Comparison of ENCODE assay signal across 25 cellular contexts in genomic region chrX:18461431-18461830, GRCh38.
"Had no signal": no experiment of that assay in that cellular context is flagged by ENCODE, and none has a peak within 500 bp of the region (broad histone marks: within the 10 kb centered on the region; RNA-seq: fewer than 3 reads in every experiment).

No MANE protein-coding gene starts in this region.

- H3K27me3 ChIP-seq: esophagus muscularis mucosa, heart right ventricle, neural progenitor cell, tibial artery had no signal

- FAIRE-seq: keratinocyte had no signal

- H2AFZ ChIP-seq: neural progenitor cell had no signal

- H3K4me3 Mint-ChIP-seq: activated B cell treated with CpG ODN at 0.5 μM for 24 hours; activated CD4-positive, alpha-beta memory T cell treated with anti-CD3 and anti-CD28 coated beads for 36 hours; activated CD4-positive, alpha-beta T cell treated with anti-CD3 and anti-CD28 coated beads for 36 hours; activated naive CD8-positive, alpha-beta T cell treated with anti-CD3 and anti-CD28 coated beads, Interleukin-2, amount 50 U/mL, for 24 hours; brain; mesothelial cell of epicardium; naive thymus-derived CD8-positive, alpha-beta T cell; neural progenitor cell; stimulated activated naive CD8-positive, alpha-beta T cell treated with anti-CD3 and anti-CD28 coated beads, Interleukin-15, Interleukin-2, amounts not matched to agents 100 ng/mL and 50 ng/mL, for 24 hours; T-helper 1 cell treated with Interleukin-12 subunit alpha and Interleukin-12 subunit beta and Interleukin-4 antibody, amounts not matched to agents 30 μg/mL and 1 μg/mL, for 36 hours had no signal

- H3K9ac ChIP-seq: neural progenitor cell had no signal

- H3K27ac ChIP-seq: esophagus muscularis mucosa, heart right ventricle, lower lobe of right lung, neural progenitor cell, tibial artery had no signal

- DNase-seq: activated B cell treated with CpG ODN at 0.5 μM for 24 hours; activated CD4-positive, alpha-beta memory T cell treated with anti-CD3 and anti-CD28 coated beads for 36 hours; activated CD4-positive, alpha-beta T cell treated with anti-CD3 and anti-CD28 coated beads for 36 hours; activated effector memory CD4-positive, alpha-beta T cell treated with Interleukin-2 at 50 U/mL for 16 hours; activated naive CD4-positive, alpha-beta T cell treated with anti-CD3 and anti-CD28 coated beads, Interleukin-2, amount 50 U/mL, for 16 hours; activated naive CD8-positive, alpha-beta T cell treated with anti-CD3 and anti-CD28 coated beads, Interleukin-2, amount 50 U/mL, for 24 hours; activated T-cell treated with anti-CD3 and anti-CD28 coated beads, Interleukin-2, amount 50 U/mL, for 48 hours; central memory CD4-positive, alpha-beta T cell; effector memory CD4-positive, alpha-beta T cell; heart right ventricle; left colon; lower lobe of right lung; naive thymus-derived CD8-positive, alpha-beta T cell; retina; stimulated activated CD4-positive, alpha-beta T cell treated with anti-CD3 and anti-CD28 coated beads, Interleukin-12 subunit alpha, Interleukin-12 subunit beta, amount 100 ng/mL, for 4 hours; substantia nigra; T1000; tibial artery had no signal

- H3K4me3 ChIP-seq: esophagus muscularis mucosa, heart right ventricle, lower lobe of right lung, neural progenitor cell, tibial artery had no signal

- H3K27me3 Mint-ChIP-seq: activated B cell treated with CpG ODN at 0.5 μM for 24 hours; activated CD4-positive, alpha-beta memory T cell treated with anti-CD3 and anti-CD28 coated beads for 36 hours; activated CD4-positive, alpha-beta T cell treated with anti-CD3 and anti-CD28 coated beads for 36 hours; activated naive CD8-positive, alpha-beta T cell treated with anti-CD3 and anti-CD28 coated beads, Interleukin-2, amount 50 U/mL, for 24 hours; brain; naive thymus-derived CD8-positive, alpha-beta T cell; stimulated activated naive CD8-positive, alpha-beta T cell treated with anti-CD3 and anti-CD28 coated beads, Interleukin-15, Interleukin-2, amounts not matched to agents 100 ng/mL and 50 ng/mL, for 24 hours had no signal

- H3K4me1 ChIP-seq: esophagus muscularis mucosa, neural progenitor cell, tibial artery had no signal

- ATAC-seq: activated CD4-positive, alpha-beta T cell treated with anti-CD3 and anti-CD28 coated beads for 36 hours; activated naive CD8-positive, alpha-beta T cell treated with anti-CD3 and anti-CD28 coated beads, Interleukin-2, amount 50 U/mL, for 24 hours; heart right ventricle; left colon; lower lobe of right lung; naive thymus-derived CD8-positive, alpha-beta T cell had no signal

- H3K27ac Mint-ChIP-seq: activated B cell treated with CpG ODN at 0.5 μM for 24 hours; activated CD4-positive, alpha-beta memory T cell treated with anti-CD3 and anti-CD28 coated beads for 36 hours; activated CD4-positive, alpha-beta T cell treated with anti-CD3 and anti-CD28 coated beads for 36 hours; activated naive CD8-positive, alpha-beta T cell treated with anti-CD3 and anti-CD28 coated beads, Interleukin-2, amount 50 U/mL, for 24 hours; brain; mesothelial cell of epicardium; naive thymus-derived CD8-positive, alpha-beta T cell; neural progenitor cell; stimulated activated naive CD8-positive, alpha-beta T cell treated with anti-CD3 and anti-CD28 coated beads, Interleukin-15, Interleukin-2, amounts not matched to agents 100 ng/mL and 50 ng/mL, for 24 hours; T-helper 1 cell treated with Interleukin-12 subunit alpha and Interleukin-12 subunit beta and Interleukin-4 antibody, amounts not matched to agents 30 μg/mL and 1 μg/mL, for 36 hours had no signal

- H3K36me3 ChIP-seq: esophagus muscularis mucosa, heart right ventricle, lower lobe of right lung, neural progenitor cell, tibial artery had no signal

- H3K36me3 Mint-ChIP-seq: activated CD4-positive, alpha-beta memory T cell treated with anti-CD3 and anti-CD28 coated beads for 36 hours; mesothelial cell of epicardium; naive thymus-derived CD8-positive, alpha-beta T cell; neural progenitor cell had no signal

- H3K9me3 ChIP-seq: esophagus muscularis mucosa, heart right ventricle, lower lobe of right lung, tibial artery had no signal

- H3K9me3 Mint-ChIP-seq: activated B cell treated with CpG ODN at 0.5 μM for 24 hours; activated CD4-positive, alpha-beta memory T cell treated with anti-CD3 and anti-CD28 coated beads for 36 hours; activated naive CD8-positive, alpha-beta T cell treated with anti-CD3 and anti-CD28 coated beads, Interleukin-2, amount 50 U/mL, for 24 hours; stimulated activated naive CD8-positive, alpha-beta T cell treated with anti-CD3 and anti-CD28 coated beads, Interleukin-15, Interleukin-2, amounts not matched to agents 100 ng/mL and 50 ng/mL, for 24 hours; T-helper 1 cell treated with Interleukin-12 subunit alpha and Interleukin-12 subunit beta and Interleukin-4 antibody, amounts not matched to agents 30 μg/mL and 1 μg/mL, for 36 hours had no signal

- H3K4me2 ChIP-seq: neural progenitor cell had no signal

- H3K4me1 Mint-ChIP-seq: activated CD4-positive, alpha-beta T cell treated with anti-CD3 and anti-CD28 coated beads for 36 hours; neural progenitor cell had no signal
